8 cellular contexts compared by ENCODE assay signal in the genomic region with DNA sequence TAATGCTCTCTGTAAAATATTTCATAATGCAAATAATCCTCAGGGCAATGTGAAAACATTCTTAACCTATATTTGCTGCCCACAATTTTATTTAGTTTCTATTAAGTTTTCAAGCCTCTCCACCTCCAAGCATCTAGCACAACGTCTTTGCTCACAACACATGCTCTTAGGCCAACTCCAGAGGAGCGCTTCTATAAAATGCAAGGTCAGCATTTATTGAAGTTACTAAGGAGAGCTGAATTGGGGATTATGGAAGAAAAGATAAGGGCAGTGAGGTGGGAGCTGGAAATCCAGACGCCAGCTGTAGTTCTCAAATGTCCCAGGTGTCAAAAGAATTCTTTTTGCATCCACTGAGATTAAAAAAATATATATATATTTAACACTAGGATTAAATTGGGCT. TPM values are rescaled to one million over a fixed set of nuclear protein-coding genes. Genes with fewer than 3 reads are reported as not detected.
DNase-seq lines count a peak whose midpoint lies in the region; ATAC-seq and TF ChIP-seq lines count a peak whose summit lies in the region.

No MANE protein-coding gene starts in this region.

- H3K36me3 ChIP-seq in HUES6 (ENCODE audit: control insufficient read depth, insufficient read depth, low read length) = peaks cover 15% of the 10 kb centered on the region; the same call in 1 of the 2 replicates
- peaks cover 3% of the 10 kb centered on the region for H3K36me3 ChIP-seq in brain microvascular endothelial cell (replicated peaks)
- H3K36me3 ChIP-seq in muscle layer of duodenum (ENCODE audit: control insufficient read depth in 1 of 2, insufficient read depth in 2 of 2, low read length in 2 of 2) = peaks cover 0 to 3% of the 10 kb centered on the region in 2 donors

- H3K4me3 ChIP-seq in AG04450 (ENCODE audit: low read depth, low read length) (peak overlapping the region; percentile 98; the same call in 1 of the 2 replicates), HUES6 (ENCODE audit: low read depth, low read length) (peak overlapping the region; percentile 80), brain microvascular endothelial cell (ENCODE audit: low read depth, low read length) (peak overlapping the region; percentile 93), muscle layer of duodenum (ENCODE audit: low read depth in 1 of 2, low read length in 2 of 2) (peak overlapping the region; percentile 84 to 93)

- no peak for ATAC-seq in HG03460 (IDR thresholded peaks at IDR 0.05; ENCODE audit: unreplicated experiment)
- no peak for ATAC-seq in GM19324 (IDR thresholded peaks at IDR 0.05; ENCODE audit: low FRiP score, unreplicated experiment)
- ATAC-seq in HG03280 (IDR thresholded peaks at IDR 0.05; ENCODE audit: unreplicated experiment) = no peak

- H3K9me3 ChIP-seq in AG04450 (ENCODE audit: control insufficient read depth, insufficient read depth, low read length) (peaks cover 9% of the 10 kb centered on the region), HUES6 (ENCODE audit: control insufficient read depth, insufficient read depth, low read depth, low read length) (peaks cover 21% of the 10 kb centered on the region), muscle layer of duodenum (ENCODE audit: control insufficient read depth in 1 of 2, low read length in 2 of 2) (no peaks in the 10 kb centered on the region)

- CTCF ChIA-PET in AG04450 (lab: Charles Lee) = interaction anchor here (0.7 to 2.9 kb wide), 6 partner anchors 53 to 557 kb away, joined by 3 to 12 read pairs (median 8); no protein-coding TSS in a partner anchor

- H3K27me3 ChIP-seq in AG04450 (ENCODE audit: control insufficient read depth, insufficient read depth, low read length) = no peaks in the 10 kb centered on the region
- no peaks in the 10 kb centered on the region for H3K27me3 ChIP-seq in HUES6 (ENCODE audit: control insufficient read depth, insufficient read depth, low read length)
- H3K27me3 ChIP-seq in brain microvascular endothelial cell (replicated peaks) = no peaks in the 10 kb centered on the region
- H3K27me3 ChIP-seq in muscle layer of duodenum (ENCODE audit: low read depth, low read length) = no peaks in the 10 kb centered on the region

- no peak overlapping the region for H3K9ac ChIP-seq in HUES6 (ENCODE audit: low read length)

- in situ Hi-C loops in brain microvascular endothelial cell (cut with HindIII; ENCODE audit: low pct_ligation_motif_present, low sequenced_read_pairs) = no loop called here

- TF ChIP-seq CTCF in AG04450 (IDR thresholded peaks at IDR 0.05; ENCODE audit: low read depth, low read length) (no peak), brain microvascular endothelial cell (IDR thresholded peaks at IDR 0.05; ENCODE audit: low read depth, low read length, missing control alignments) (no peak)

- peaks cover 10% of the 10 kb centered on the region; the same call in 1 of the 2 replicates for H3K4me1 ChIP-seq in HUES6 (ENCODE audit: control insufficient read depth, insufficient read depth, low read length)
- peaks cover 0 to 16% of the 10 kb centered on the region in 2 donors for H3K4me1 ChIP-seq in muscle layer of duodenum (ENCODE audit: control insufficient read depth in 1 of 2, insufficient read depth in 2 of 2, low read length in 2 of 2)

- DNase-seq in AG04450 (ENCODE audit: low read depth, low spot score) (no peak), brain microvascular endothelial cell (no peak), NCI-H774 (lab: John Stamatoyannopoulos, UW) (no peak)

- H3K27ac ChIP-seq in AG04450 (ENCODE audit: low read depth, low read length) (no peak overlapping the region), HUES6 (ENCODE audit: low read depth, low read length) (no peak overlapping the region), brain microvascular endothelial cell (no peak overlapping the region), muscle layer of duodenum (ENCODE audit: low read length) (no peak overlapping the region)

- POLR2A ChIA-PET in AG04450 (lab: Yijun Ruan, JAX) = no interaction called here

RNA-seq across cellular contexts. Expression of a gene that starts 1.0 kb away (rescaled TPM):
- 7.9 and 9.3 TPM in 2 replicates for polyA plus RNA-seq in AG04450 (2011; rRNA removed)
- polyA minus RNA-seq in AG04450 (2011; rRNA and poly(A)+ RNA removed) = 3.8 and 6.1 TPM in 2 replicates

RNA-seq across cellular contexts. Expression of a gene that starts 1.2 kb away (rescaled TPM):
- polyA plus RNA-seq in AG04450 (2011; rRNA removed) = 12.8 and 15.5 TPM in 2 replicates
- 25.1 and 26.8 TPM in 2 replicates for polyA minus RNA-seq in AG04450 (2011; rRNA and poly(A)+ RNA removed)

RNA-seq across cellular contexts. Expression of a gene that starts 59.3 kb away (rescaled TPM):
- 0.14 and 0.15 TPM in 2 replicates for polyA plus RNA-seq in AG04450 (2011; rRNA removed)
- polyA minus RNA-seq in AG04450 (2011; rRNA and poly(A)+ RNA removed) = 0.97 TPM in 1 of 2 replicates, not detected in the other
